6 cellular contexts compared by ENCODE assay signal in genomic region chr15:40354408-40355171, GRCh38.
DNase-seq lines count a peak whose midpoint lies in the region; ATAC-seq and TF ChIP-seq lines count a peak whose summit lies in the region.

No MANE protein-coding gene starts in this region.

- no peak for ATAC-seq in HG03097 (IDR thresholded peaks at IDR 0.05; ENCODE audit: low FRiP score, unreplicated experiment)

- no peaks in the 10 kb centered on the region for H3K27me3 ChIP-seq in OCI-LY3 (ENCODE audit: low read depth, low read length)

- no peak overlapping the region for H3K4me3 ChIP-seq in OCI-LY3 (ENCODE audit: low read length)

- H3K36me3 ChIP-seq in OCI-LY3 (replicated peaks; ENCODE audit: low read depth, low read length), result no peaks in the 10 kb centered on the region

- 0 out of 2 replicates have a peak, but pooled peaks cover 4% of the 10 kb centered on the region for H4K20me1 ChIP-seq in OCI-LY3 (ENCODE audit: insufficient read depth, low read length)

- no peak overlapping the region for H3K27ac ChIP-seq in OCI-LY3 (ENCODE audit: low read length)

- peaks cover 17% of the 10 kb centered on the region; the same call in 1 of the 2 replicates for H3K4me1 ChIP-seq in OCI-LY3 (ENCODE audit: low read length)

- peak; percentile 73 for DNase-seq in GM03348 (ENCODE audit: low spot score)
- DNase-seq in iPS-NIHi7 (ENCODE audit: extremely low spot score), result peak; percentile 76
- no peak for DNase-seq in NCI-H2107 treated with DMSO at 0.1 percent for 48 hours (lab: John Stamatoyannopoulos, UW; ENCODE audit: unreplicated experiment)
- DNase-seq in activated CD4-positive, CD25-positive, alpha-beta regulatory T cell treated with anti-CD3 and anti-CD28 coated beads, Interleukin-2, amount 50 U/mL, for 72 hours, result no peak

- peak overlapping the region; percentile 42 for H3K4me2 ChIP-seq in OCI-LY3 (ENCODE audit: low read length)

- no peaks in the 10 kb centered on the region for H3K79me2 ChIP-seq in OCI-LY3 (ENCODE audit: low read length)

- peak; percentile 33; the same call in 1 of the 2 replicates for TF ChIP-seq CTCF in OCI-LY3 (IDR thresholded peaks at IDR 0.05; ENCODE audit: low read depth, low read length)

- H3K9ac ChIP-seq in OCI-LY3 (ENCODE audit: low read length), result no peak overlapping the region

- no peak overlapping the region for H2AFZ ChIP-seq in OCI-LY3 (ENCODE audit: low read depth, low read length)

- H3K9me3 ChIP-seq in OCI-LY3 (ENCODE audit: insufficient read depth, low read length), result no peaks in the 10 kb centered on the region

Comparison
In these comparisons a context has a peak if more than half of its experiments do, and no peak if none do; other contexts are left out.
1. DNase-seq: peak in GM03348 (single experiment) and iPS-NIHi7 (single experiment); none in NCI-H2107 treated with DMSO at 0.1 percent for 48 hours (single experiment) and activated CD4-positive, CD25-positive, alpha-beta regulatory T cell treated with anti-CD3 and anti-CD28 coated beads, Interleukin-2, amount 50 U/mL, for 72 hours (single experiment).